In the genomic region with DNA sequence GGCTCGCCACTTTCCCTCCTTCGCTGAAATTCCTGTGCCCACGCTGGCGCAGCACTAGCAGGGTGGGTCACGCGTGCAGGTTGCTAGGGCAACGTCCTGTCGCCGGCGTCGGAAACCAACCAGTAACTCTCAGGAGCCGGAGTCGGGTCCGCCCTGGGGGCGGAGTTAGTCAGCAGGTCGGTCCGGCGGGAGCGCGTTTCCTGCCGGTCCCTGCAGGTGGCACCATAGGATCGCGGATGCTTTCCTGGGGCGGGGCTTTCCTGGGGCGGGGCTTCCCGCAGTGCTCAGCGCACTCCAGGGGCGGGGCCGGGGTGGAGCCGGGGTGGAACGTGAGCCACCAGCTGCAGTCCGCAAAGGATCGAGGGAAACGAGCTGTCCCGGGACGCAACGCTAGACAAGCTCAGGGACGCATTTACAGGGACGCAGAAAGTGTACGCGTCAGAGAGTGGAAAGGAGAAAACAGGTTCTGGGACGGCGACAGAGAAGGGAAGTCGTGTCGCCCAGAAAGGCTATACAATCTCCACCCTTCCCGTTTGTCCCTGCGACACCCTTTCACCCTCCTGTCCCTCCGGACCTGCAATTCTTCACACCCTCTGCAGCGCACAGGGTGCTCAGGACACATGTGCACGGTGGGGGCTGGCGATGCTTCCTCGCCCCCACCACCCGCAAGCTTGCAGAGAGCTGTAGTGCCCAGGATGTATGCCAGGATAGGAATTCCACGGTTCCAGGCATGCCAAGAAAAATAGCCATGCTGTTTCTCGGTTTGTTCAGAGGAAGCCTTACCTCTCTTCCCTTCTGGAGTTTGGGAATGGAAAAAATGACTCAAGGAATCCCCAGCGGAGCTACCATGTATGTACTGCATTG, we compare ENCODE assay signal across 8 cellular contexts. TPM values are rescaled to one million over a fixed set of nuclear protein-coding genes. Genes with fewer than 3 reads are reported as not detected.
DNase-seq lines count a peak whose midpoint lies in the region; ATAC-seq and TF ChIP-seq lines count a peak whose summit lies in the region.

No MANE protein-coding gene starts in this region.

- H3K27ac ChIP-seq in temporal lobe (ENCODE audit: low read depth, low read length) = peak overlapping the region; percentile 27

- no peaks in the 10 kb centered on the region for H3K36me3 Mint-ChIP-seq in activated naive CD4-positive, alpha-beta T cell treated with anti-CD3 and anti-CD28 coated beads, Interleukin-2, amount 50 U/mL, for 72 hours

- peak overlapping the region in 1 of 2 donors; percentile 65 for H3K27ac Mint-ChIP-seq in activated naive CD4-positive, alpha-beta T cell treated with anti-CD3 and anti-CD28 coated beads, Interleukin-2, amount 50 U/mL, for 72 hours

- DNase-seq in NCI-H1105 (lab: John Stamatoyannopoulos, UW) = peak; percentile 92
- DNase-seq in activated naive CD4-positive, alpha-beta T cell treated with anti-CD3 and anti-CD28 coated beads, Interleukin-2, amount 50 U/mL, for 72 hours (ENCODE audit: low spot score in 2 of 2) = peak; percentile 93 to 98
- DNase-seq in glomerular endothelial cell (ENCODE audit: extremely low read depth, low read depth, low spot score) = peak; percentile 73
- DNase-seq in omental fat pad (ENCODE audit: low spot score) = peak; percentile 92

- no peak for TF ChIP-seq CTCF in omental fat pad (IDR thresholded peaks at IDR 0.05)

- peak overlapping the region; percentile 46 for H3K4me3 ChIP-seq in GM08714 (ENCODE audit: low read length)

- ATAC-seq in HG02642 (IDR thresholded peaks at IDR 0.05; ENCODE audit: poor library complexity, unreplicated experiment) = peak; percentile 87
- ATAC-seq in SK-N-SH treated with all-trans-retinoic acid at 6 μM for 48 hours = peak; percentile 83
- ATAC-seq in activated naive CD4-positive, alpha-beta T cell treated with anti-CD3 and anti-CD28 coated beads, Interleukin-2, amount 50 U/mL, for 72 hours = peak; percentile 93 to 94
- ATAC-seq in omental fat pad (ENCODE audit: low FRiP score) = peak; percentile 89

- no peaks in the 10 kb centered on the region for H3K9me3 Mint-ChIP-seq in activated naive CD4-positive, alpha-beta T cell treated with anti-CD3 and anti-CD28 coated beads, Interleukin-2, amount 50 U/mL, for 72 hours

TF ChIP-seq in SK-N-SH treated with all-trans-retinoic acid at 6 μM for 48 hours, 23 proteins besides CTCF, POLR2A, EP300 and RAD21:
- TF ChIP-seq RARB (CRISPR knock-in tag; IDR thresholded peaks at IDR 0.05) (0 out of 2 replicates have a peak, but pooled peaks have one; percentile 26), ARNTL (CRISPR knock-in tag; IDR thresholded peaks at IDR 0.05; ENCODE audit: borderline replicate concordance, low read depth) (no peak)
TF ChIP-seq in SK-N-SH treated with all-trans-retinoic acid at 6 μM for 48 hours: peak in this region for 1.

RNA-seq across cellular contexts. Expression of a gene that starts 12.3 kb away (rescaled TPM):
- 1 to 10 TPM; 1.3 to 3.6 TPM for total RNA-seq in activated naive CD4-positive, alpha-beta T cell treated with anti-CD3 and anti-CD28 coated beads, Interleukin-2, amount 50 U/mL, for 72 hours
- total RNA-seq in glomerular endothelial cell = 16.9 and 17.7 TPM in 2 replicates
- total RNA-seq in omental fat pad = 10 to 100 TPM; 43.8 to 61.8 (median 49.7) TPM
- 2.0 TPM for total RNA-seq in temporal lobe

RNA-seq across cellular contexts. Expression of a gene that starts 22.9 kb away (rescaled TPM):
- 10 to 100 TPM; 81.9 to 92.5 TPM for total RNA-seq in activated naive CD4-positive, alpha-beta T cell treated with anti-CD3 and anti-CD28 coated beads, Interleukin-2, amount 50 U/mL, for 72 hours
- total RNA-seq in glomerular endothelial cell (163 and 201 TPM in 2 replicates), omental fat pad (100 to 1,000 TPM; 144 to 255 (median 168) TPM), temporal lobe (33.2 TPM)

RNA-seq across cellular contexts. Expression of a gene that starts 54.4 kb away (rescaled TPM):
- 100 to 1,000 TPM; 185 to 221 TPM for total RNA-seq in activated naive CD4-positive, alpha-beta T cell treated with anti-CD3 and anti-CD28 coated beads, Interleukin-2, amount 50 U/mL, for 72 hours
- 98.2 and 99.8 TPM in 2 replicates for total RNA-seq in glomerular endothelial cell
- 100 to 1,000 TPM in 2 of 4 donors, 10 to 100 TPM in 2; 72.4 to 156 (median 100) TPM for total RNA-seq in omental fat pad
- total RNA-seq in temporal lobe = 67.6 TPM

Comparison
In these comparisons a context has a peak if more than half of its experiments do, and no peak if none do; other contexts are left out.
1. Peak in every context shown above with its lines: DNase-seq, ATAC-seq, H3K4me3 ChIP-seq and H3K27ac ChIP-seq.